Comparison of ENCODE assay signal across 8 cellular contexts in genomic region chr5:79612667-79613190, GRCh38. TPM values are rescaled to one million over a fixed set of nuclear protein-coding genes. Genes with fewer than 3 reads are reported as not detected.
A peak's percentile ranks its signal among the peaks of the same experiment; 100 is the strongest.
DNase-seq lines count a peak whose midpoint lies in the region; ATAC-seq and TF ChIP-seq lines count a peak whose summit lies in the region.

No MANE protein-coding gene starts in this region.

- peak overlapping the region; percentile 99 for H3K4me3 Mint-ChIP-seq in activated T-cell treated with anti-CD3 and anti-CD28 coated beads, Interleukin-2, amount 50 U/mL, for 24 hours
- peak overlapping the region; percentile 91 for H3K4me3 Mint-ChIP-seq in activated T-helper 1 cell treated with anti-CD3 and anti-CD28 coated beads, Interleukin-12 subunit alpha, Interleukin-12 subunit beta, Interleukin-2, Interleukin-4 antibody, amounts not matched to agents 30 ng/mL and 10 ng/mL and 1 ng/mL, durations not matched to agents 14 hours and 24 hours and 36 hours

- H2AFZ ChIP-seq in hepatocyte: peak overlapping the region; percentile 81
- H2AFZ ChIP-seq in smooth muscle cell (ENCODE audit: low read depth): peak overlapping the region; percentile 97

- H3K4me2 ChIP-seq in hepatocyte (peak overlapping the region; percentile 83), smooth muscle cell (peak overlapping the region; percentile 99)

- TF ChIP-seq CTCF in hepatocyte (IDR thresholded peaks at IDR 0.05; ENCODE audit: poor library complexity) (no peak), smooth muscle cell (IDR thresholded peaks at IDR 0.05; ENCODE audit: borderline replicate concordance, insufficient read depth, poor library complexity, severe bottlenecking) (no peak)

- H3K9ac ChIP-seq in smooth muscle cell (ENCODE audit: low read depth): peak overlapping the region; percentile 98

- intact Hi-C loops in activated T-helper 1 cell treated with anti-CD3 and anti-CD28 coated beads, Interleukin-12 subunit alpha, Interleukin-12 subunit beta, Interleukin-2, Interleukin-4 antibody, amounts not matched to agents 30 ng/mL and 10 ng/mL and 1 ng/mL, durations not matched to agents 14 hours and 24 hours and 36 hours (cut with micrococcal nuclease): loop anchor here (1.0 to 5.0 kb wide), 11 partner anchors 35 to 1145 kb away; partner anchors contain the start of genes ARSB, DHFR, HOMER1 and JMY

- peaks cover 43% of the 10 kb centered on the region for H3K4me1 Mint-ChIP-seq in activated T-cell treated with anti-CD3 and anti-CD28 coated beads, Interleukin-2, amount 50 U/mL, for 24 hours (ENCODE audit: low read depth)
- H3K4me1 Mint-ChIP-seq in activated T-helper 1 cell treated with anti-CD3 and anti-CD28 coated beads, Interleukin-12 subunit alpha, Interleukin-12 subunit beta, Interleukin-2, Interleukin-4 antibody, amounts not matched to agents 30 ng/mL and 10 ng/mL and 1 ng/mL, durations not matched to agents 14 hours and 24 hours and 36 hours (ENCODE audit: low read depth): peaks cover 45% of the 10 kb centered on the region

- no peaks in the 10 kb centered on the region for H3K9me2 ChIP-seq in hepatocyte (replicated peaks; ENCODE audit: insufficient read depth)

- H3K79me2 ChIP-seq in hepatocyte: peaks cover 52% of the 10 kb centered on the region
- peaks cover 54% of the 10 kb centered on the region for H3K79me2 ChIP-seq in smooth muscle cell (ENCODE audit: low read depth)

- H3K9me3 ChIP-seq in hepatocyte (ENCODE audit: low read depth): peaks cover 9% of the 10 kb centered on the region
- H3K9me3 ChIP-seq in smooth muscle cell (replicated peaks; ENCODE audit: low read depth): peaks cover 5% of the 10 kb centered on the region

- H4K20me1 ChIP-seq in hepatocyte (ENCODE audit: insufficient read depth, poor library complexity, severe bottlenecking) (peaks cover 8% of the 10 kb centered on the region), smooth muscle cell (ENCODE audit: low read depth) (peaks cover 11% of the 10 kb centered on the region)

- peak overlapping the region; percentile 88 for H3K4me3 ChIP-seq in hepatocyte
- H3K4me3 ChIP-seq in smooth muscle cell: peak overlapping the region; percentile 97

- H3K9me3 Mint-ChIP-seq in activated T-cell treated with anti-CD3 and anti-CD28 coated beads, Interleukin-2, amount 50 U/mL, for 24 hours: peaks cover 4% of the 10 kb centered on the region
- peaks cover 20% of the 10 kb centered on the region for H3K9me3 Mint-ChIP-seq in activated T-helper 1 cell treated with anti-CD3 and anti-CD28 coated beads, Interleukin-12 subunit alpha, Interleukin-12 subunit beta, Interleukin-2, Interleukin-4 antibody, amounts not matched to agents 30 ng/mL and 10 ng/mL and 1 ng/mL, durations not matched to agents 14 hours and 24 hours and 36 hours

- H3K27me3 ChIP-seq in hepatocyte (no peaks in the 10 kb centered on the region), smooth muscle cell (ENCODE audit: low read depth) (no peaks in the 10 kb centered on the region)

- no peak for DNase-seq in activated T-cell treated with anti-CD3 and anti-CD28 coated beads, Interleukin-2, amount 50 U/mL, for 24 hours
- DNase-seq in activated T-cell treated with anti-CD3 and anti-CD28 coated beads, Interleukin-2, amount 50 U/mL, for 48 hours: no peak
- no peak for DNase-seq in activated T-helper 1 cell treated with anti-CD3 and anti-CD28 coated beads, Interleukin-12 subunit alpha, Interleukin-12 subunit beta, Interleukin-2, Interleukin-4 antibody, amounts not matched to agents 30 ng/mL and 10 ng/mL and 1 ng/mL, durations not matched to agents 14 hours and 24 hours and 36 hours (ENCODE audit: low spot score)
- DNase-seq in hepatocyte (ENCODE audit: low spot score) (no peak), smooth muscle cell (lab: John Stamatoyannopoulos, UW; ENCODE audit: unreplicated experiment) (no peak), globus pallidus (ENCODE audit: low spot score) (no peak), SHP77 (lab: John Stamatoyannopoulos, UW) (no peak)

- peak overlapping the region; percentile 99 for H3K27ac Mint-ChIP-seq in activated T-cell treated with anti-CD3 and anti-CD28 coated beads, Interleukin-2, amount 50 U/mL, for 24 hours
- H3K27ac Mint-ChIP-seq in activated T-helper 1 cell treated with anti-CD3 and anti-CD28 coated beads, Interleukin-12 subunit alpha, Interleukin-12 subunit beta, Interleukin-2, Interleukin-4 antibody, amounts not matched to agents 30 ng/mL and 10 ng/mL and 1 ng/mL, durations not matched to agents 14 hours and 24 hours and 36 hours: peak overlapping the region; percentile 97

- H3K4me1 ChIP-seq in hepatocyte (ENCODE audit: insufficient read depth) (peaks cover 8% of the 10 kb centered on the region), smooth muscle cell (ENCODE audit: low read depth) (peaks cover 7% of the 10 kb centered on the region)

- H3F3A ChIP-seq in smooth muscle cell (ENCODE audit: low read depth): no peaks in the 10 kb centered on the region

- H3K36me3 ChIP-seq in hepatocyte (replicated peaks; ENCODE audit: insufficient read depth, low read depth) (no peaks in the 10 kb centered on the region), smooth muscle cell (ENCODE audit: low read depth) (peaks cover 5% of the 10 kb centered on the region)

- under 1% methylated on average over 24 of the region's 24 CpGs for WGBS in hepatocyte (ENCODE audit: low lambda C conversion rate, missing lambda C conversion rate)
- WGBS in smooth muscle cell (ENCODE audit: low lambda C conversion rate): under 1% methylated on average over 24 of the region's 24 CpGs

- H3K27ac ChIP-seq in hepatocyte (peak overlapping the region; percentile 98), smooth muscle cell (ENCODE audit: low read depth) (peak overlapping the region; percentile 98)

- peak; percentile 15 for ATAC-seq in HG03175 (IDR thresholded peaks at IDR 0.05; ENCODE audit: unreplicated experiment)

- peaks cover 3% of the 10 kb centered on the region for H3K27me3 Mint-ChIP-seq in activated T-cell treated with anti-CD3 and anti-CD28 coated beads, Interleukin-2, amount 50 U/mL, for 24 hours
- H3K27me3 Mint-ChIP-seq in activated T-helper 1 cell treated with anti-CD3 and anti-CD28 coated beads, Interleukin-12 subunit alpha, Interleukin-12 subunit beta, Interleukin-2, Interleukin-4 antibody, amounts not matched to agents 30 ng/mL and 10 ng/mL and 1 ng/mL, durations not matched to agents 14 hours and 24 hours and 36 hours (ENCODE audit: insufficient read depth): no peaks in the 10 kb centered on the region

- peaks cover 54% of the 10 kb centered on the region for H3K36me3 Mint-ChIP-seq in activated T-cell treated with anti-CD3 and anti-CD28 coated beads, Interleukin-2, amount 50 U/mL, for 24 hours (ENCODE audit: low read depth)
- H3K36me3 Mint-ChIP-seq in activated T-helper 1 cell treated with anti-CD3 and anti-CD28 coated beads, Interleukin-12 subunit alpha, Interleukin-12 subunit beta, Interleukin-2, Interleukin-4 antibody, amounts not matched to agents 30 ng/mL and 10 ng/mL and 1 ng/mL, durations not matched to agents 14 hours and 24 hours and 36 hours (ENCODE audit: low read depth): peaks cover 36% of the 10 kb centered on the region

RNA-seq across cellular contexts. Expression of gene TENT2, which starts 0.5 kb away (rescaled TPM):
- 86.9 and 91.6 TPM in 2 replicates for total RNA-seq in activated T-helper 1 cell treated with anti-CD3 and anti-CD28 coated beads, Interleukin-12 subunit alpha, Interleukin-12 subunit beta, Interleukin-2, Interleukin-4 antibody, amounts not matched to agents 30 ng/mL and 10 ng/mL and 1 ng/mL, durations not matched to agents 14 hours and 24 hours and 36 hours
- total RNA-seq in hepatocyte (44.9 and 51.5 TPM in 2 replicates), smooth muscle cell (47.2 and 68.5 TPM in 2 replicates)
- polyA plus RNA-seq in hepatocyte (18.1 and 22.2 TPM in 2 replicates), smooth muscle cell (18.9 and 22.4 TPM in 2 replicates)
